21 cellular contexts compared by ENCODE assay signal in genomic region chr5:192691-192969, GRCh38. TPM values are rescaled to one million over a fixed set of nuclear protein-coding genes. Genes with fewer than 3 reads are reported as not detected.
"Had no signal": no experiment of that assay in that cellular context is flagged by ENCODE, and none has a peak within 500 bp of the region (broad histone marks: within the 10 kb centered on the region; RNA-seq: fewer than 3 reads in every experiment).

No MANE protein-coding gene starts in this region.

- H3K4me3 ChIP-seq: body of pancreas, tibial nerve, uterus had no signal

- H3K36me3 ChIP-seq: tibial nerve, uterus had no signal

- ATAC-seq: activated CD8-positive, alpha-beta memory T cell treated with anti-CD3 and anti-CD28 coated beads, Interleukin-2, amount 10 ng/mL, durations not matched to agents 7 days and 5 days; body of pancreas; naive thymus-derived CD8-positive, alpha-beta T cell; T-cell had no signal

- H3K27me3 ChIP-seq: body of pancreas, uterus had no signal

- H3K27ac ChIP-seq: body of pancreas, tibial nerve, uterus had no signal

- H3K9me3 ChIP-seq: body of pancreas, tibial nerve, uterus had no signal

- H3K27me3 Mint-ChIP-seq: activated CD4-positive, alpha-beta memory T cell treated with anti-CD3 and anti-CD28 coated beads, Interleukin-2, amount 10 ng/mL, durations not matched to agents 7 days and 5 days; activated naive CD8-positive, alpha-beta T cell treated with anti-CD3 and anti-CD28 coated beads, Interleukin-2, amount 10 ng/mL, durations not matched to agents 7 days and 5 days had no signal

- H3K9me3 Mint-ChIP-seq: activated CD4-positive, alpha-beta memory T cell treated with anti-CD3 and anti-CD28 coated beads, Interleukin-2, amount 10 ng/mL, durations not matched to agents 7 days and 5 days; activated naive CD8-positive, alpha-beta T cell treated with anti-CD3 and anti-CD28 coated beads, Interleukin-2, amount 10 ng/mL, durations not matched to agents 7 days and 5 days; central memory CD8-positive, alpha-beta T cell; naive thymus-derived CD8-positive, alpha-beta T cell; stimulated activated naive CD8-positive, alpha-beta T cell treated with anti-CD3 and anti-CD28 coated beads, Interleukin-15, Interleukin-2, amounts not matched to agents 100 ng/mL and 50 ng/mL, for 24 hours; T-cell had no signal

- H3K4me3 Mint-ChIP-seq: activated CD4-positive, alpha-beta memory T cell treated with anti-CD3 and anti-CD28 coated beads, Interleukin-2, amount 10 ng/mL, durations not matched to agents 7 days and 5 days; activated CD8-positive, alpha-beta memory T cell treated with anti-CD3 and anti-CD28 coated beads, Interleukin-2, amount 10 ng/mL, durations not matched to agents 7 days and 5 days; activated naive CD8-positive, alpha-beta T cell treated with anti-CD3 and anti-CD28 coated beads, Interleukin-2, amount 10 ng/mL, durations not matched to agents 7 days and 5 days; central memory CD8-positive, alpha-beta T cell; stimulated activated naive CD8-positive, alpha-beta T cell treated with anti-CD3 and anti-CD28 coated beads, Interleukin-15, Interleukin-2, amounts not matched to agents 100 ng/mL and 50 ng/mL, for 24 hours had no signal

- DNase-seq: activated CD4-positive, alpha-beta memory T cell treated with anti-CD3 and anti-CD28 coated beads, Interleukin-2, amount 10 ng/mL, durations not matched to agents 7 days and 5 days; activated CD4-positive, alpha-beta T cell treated with anti-CD3 and anti-CD28 coated beads for 48 hours; activated CD4-positive, CD25-positive, alpha-beta regulatory T cell; activated CD8-positive, alpha-beta memory T cell treated with anti-CD3 and anti-CD28 coated beads, Interleukin-2, amount 10 ng/mL, durations not matched to agents 7 days and 5 days; activated naive CD8-positive, alpha-beta T cell treated with anti-CD3 and anti-CD28 coated beads, Interleukin-2, amount 10 ng/mL, durations not matched to agents 7 days and 5 days; cortex of kidney; erythroblast; foreskin melanocyte; mesendoderm; naive thymus-derived CD8-positive, alpha-beta T cell; retina; T-cell; T-helper 9 cell; uterus had no signal

- H3K27ac Mint-ChIP-seq: activated CD4-positive, alpha-beta memory T cell treated with anti-CD3 and anti-CD28 coated beads, Interleukin-2, amount 10 ng/mL, durations not matched to agents 7 days and 5 days; activated CD8-positive, alpha-beta memory T cell treated with anti-CD3 and anti-CD28 coated beads, Interleukin-2, amount 10 ng/mL, durations not matched to agents 7 days and 5 days; activated naive CD8-positive, alpha-beta T cell treated with anti-CD3 and anti-CD28 coated beads, Interleukin-2, amount 10 ng/mL, durations not matched to agents 7 days and 5 days; stimulated activated naive CD8-positive, alpha-beta T cell treated with anti-CD3 and anti-CD28 coated beads, Interleukin-15, Interleukin-2, amounts not matched to agents 100 ng/mL and 50 ng/mL, for 24 hours; T-cell had no signal

- H3K36me3 Mint-ChIP-seq: activated CD8-positive, alpha-beta memory T cell treated with anti-CD3 and anti-CD28 coated beads, Interleukin-2, amount 10 ng/mL, durations not matched to agents 7 days and 5 days; activated naive CD8-positive, alpha-beta T cell treated with anti-CD3 and anti-CD28 coated beads, Interleukin-2, amount 10 ng/mL, durations not matched to agents 7 days and 5 days; naive thymus-derived CD8-positive, alpha-beta T cell; T-cell had no signal

RNA-seq across cellular contexts. Expression of gene LRRC14B, which starts 1.3 kb away (rescaled TPM):
- total RNA-seq: activated CD4-positive, alpha-beta memory T cell treated with anti-CD3 and anti-CD28 coated beads, Interleukin-2, amount 10 ng/mL, durations not matched to agents 7 days and 5 days; activated CD8-positive, alpha-beta memory T cell treated with anti-CD3 and anti-CD28 coated beads, Interleukin-2, amount 10 ng/mL, durations not matched to agents 7 days and 5 days; body of pancreas; kidney epithelial cell; lower leg skin; mucosa of gallbladder; naive thymus-derived CD8-positive, alpha-beta T cell; T-cell; tibial nerve; uterus had no signal
